In genomic region chr5:103393131-103393754, GRCh38 we compare ENCODE assay signal across 1 cellular context.
TF ChIP-seq lines count a peak whose summit lies in the region.

No MANE protein-coding gene starts in this region.

TF ChIP-seq in GM23338, 12 proteins besides CTCF, POLR2A, EP300 and RAD21 (continued from another document):
- TF ChIP-seq ZNF462 (CRISPR knock-in tag; IDR thresholded peaks at IDR 0.05) (no peak), ZNF114 (CRISPR knock-in tag; IDR thresholded peaks at IDR 0.05) (no peak), EZH2phosphoT487 (IDR thresholded peaks at IDR 0.05; ENCODE audit: unreplicated experiment) (no peak), CREB1 (CRISPR knock-in tag; IDR thresholded peaks at IDR 0.05; ENCODE audit: low read depth) (no peak), STAT1 (IDR thresholded peaks at IDR 0.05; ENCODE audit: unreplicated experiment) (no peak), JUNB (IDR thresholded peaks at IDR 0.05; ENCODE audit: unreplicated experiment) (no peak), POLR2AphosphoS5 (IDR thresholded peaks at IDR 0.05; ENCODE audit: low read depth) (no peak), ETS1 (IDR thresholded peaks at IDR 0.05) (no peak), REST (IDR thresholded peaks at IDR 0.05; ENCODE audit: unreplicated experiment) (no peak), ZNF331 (CRISPR knock-in tag; IDR thresholded peaks at IDR 0.05; ENCODE audit: low read depth) (no peak), EZH2 (IDR thresholded peaks at IDR 0.05; ENCODE audit: low read depth, unreplicated experiment) (no peak)
TF ChIP-seq in GM23338: peak in this region for 0.
